10 cellular contexts compared by ENCODE assay signal in the genomic region with DNA sequence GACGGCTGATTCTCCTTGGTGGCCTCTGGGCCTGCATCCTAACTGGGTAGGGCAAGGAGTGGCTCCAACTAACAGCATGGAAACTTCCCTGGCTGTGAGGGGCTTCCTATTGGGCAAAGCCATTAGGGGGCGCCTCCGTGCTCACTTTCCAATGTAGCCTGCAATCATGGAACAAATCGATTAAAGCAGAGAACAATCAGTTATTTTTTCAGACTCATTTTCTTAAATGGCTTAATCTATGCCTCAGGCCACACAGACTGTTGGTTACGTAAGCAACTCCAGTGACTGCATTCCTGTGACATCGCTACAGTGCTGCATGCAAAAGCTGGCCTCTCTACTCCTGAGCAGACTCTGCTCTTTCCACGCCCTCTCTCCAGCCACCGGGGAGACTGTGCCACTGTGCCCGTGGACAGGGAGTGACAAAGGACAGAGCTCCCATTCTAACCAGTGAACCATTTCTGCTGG.
DNase-seq lines count a peak whose midpoint lies in the region; ATAC-seq and TF ChIP-seq lines count a peak whose summit lies in the region.
"Had no signal": no experiment of that assay in that cellular context is flagged by ENCODE, and none has a peak within 500 bp of the region (broad histone marks: within the 10 kb centered on the region; RNA-seq: fewer than 3 reads in every experiment).

No MANE protein-coding gene starts in this region.

- H3K27me3 ChIP-seq in SJSA1 (replicated peaks) = no peaks in the 10 kb centered on the region
- peaks cover 2% of the 10 kb centered on the region for H3K27me3 ChIP-seq in foreskin keratinocyte

- peaks cover 40% of the 10 kb centered on the region for H3K4me1 ChIP-seq in SJSA1 (replicated peaks)
- peaks cover 6% of the 10 kb centered on the region for H3K4me1 ChIP-seq in foreskin keratinocyte

- intact Hi-C loops in activated naive CD4-positive, alpha-beta T cell treated with anti-CD3 and anti-CD28 coated beads for 36 hours (cut with micrococcal nuclease) = no loop called here

- H3K27me3 Mint-ChIP-seq in activated naive CD4-positive, alpha-beta T cell treated with anti-CD3 and anti-CD28 coated beads for 36 hours (ENCODE audit: low read depth) = peaks cover 9% of the 10 kb centered on the region

- no peak overlapping the region for H3K27ac Mint-ChIP-seq in activated naive CD4-positive, alpha-beta T cell treated with anti-CD3 and anti-CD28 coated beads for 36 hours
- H3K27ac Mint-ChIP-seq in activated naive CD4-positive, alpha-beta T cell treated with anti-CD3 and anti-CD28 coated beads, Interleukin-2, amount 50 U/mL, for 72 hours = peak overlapping the region in 1 of 2 donors; percentile 7
- H3K27ac Mint-ChIP-seq: brain had no signal

- H3K36me3 ChIP-seq in SJSA1 = no peaks in the 10 kb centered on the region

- no peaks in the 10 kb centered on the region for H3K4me1 Mint-ChIP-seq in activated naive CD4-positive, alpha-beta T cell treated with anti-CD3 and anti-CD28 coated beads for 36 hours (ENCODE audit: low read depth)

- no peaks in the 10 kb centered on the region for H3K36me3 Mint-ChIP-seq in activated naive CD4-positive, alpha-beta T cell treated with anti-CD3 and anti-CD28 coated beads for 36 hours (ENCODE audit: low read depth)
- H3K36me3 Mint-ChIP-seq in activated naive CD4-positive, alpha-beta T cell treated with anti-CD3 and anti-CD28 coated beads, Interleukin-2, amount 50 U/mL, for 72 hours = no peaks in the 10 kb centered on the region

- no peak for ATAC-seq in activated naive CD4-positive, alpha-beta T cell treated with anti-CD3 and anti-CD28 coated beads, Interleukin-2, amount 50 U/mL, for 72 hours
- peak; percentile 63 for ATAC-seq in foreskin keratinocyte

- H3K4me3 ChIP-seq in SJSA1 = no peak overlapping the region

- CTCF ChIA-PET in activated naive CD4-positive, alpha-beta T cell treated with anti-CD3 and anti-CD28 coated beads for 36 hours (lab: Charles Lee) = interaction anchor here (0.6 kb wide), 1 partner anchor 74 kb away, joined by 3 read pairs; no protein-coding TSS in a partner anchor

- H3K9me3 Mint-ChIP-seq in activated naive CD4-positive, alpha-beta T cell treated with anti-CD3 and anti-CD28 coated beads for 36 hours = peaks cover 5% of the 10 kb centered on the region
- no peaks in the 10 kb centered on the region for H3K9me3 Mint-ChIP-seq in activated naive CD4-positive, alpha-beta T cell treated with anti-CD3 and anti-CD28 coated beads, Interleukin-2, amount 50 U/mL, for 72 hours

- TF ChIP-seq CTCF in foreskin keratinocyte (conservative IDR thresholded peaks at IDR 0.05) = peak; percentile 26

- DNase-seq in activated naive CD4-positive, alpha-beta T cell treated with anti-CD3 and anti-CD28 coated beads for 36 hours = peak; percentile 10
- no peak for DNase-seq in activated naive CD4-positive, alpha-beta T cell treated with anti-CD3 and anti-CD28 coated beads, Interleukin-2, amount 50 U/mL, for 72 hours (ENCODE audit: low spot score in 2 of 2)
- DNase-seq in SJSA1 (ENCODE audit: low read depth in 1 of 2, low spot score in 2 of 2) (peak; percentile 60 to 63), foreskin keratinocyte (peak in 1 of 2 donors; percentile 32), mucosa of gallbladder (ENCODE audit: low spot score) (no peak), mesenteric fat pad (ENCODE audit: low spot score) (no peak), activated gamma-delta T cell (lab: John Stamatoyannopoulos, UW) (no peak)
- DNase-seq: activated CD4-positive, CD25-positive, alpha-beta regulatory T cell treated with anti-CD3 and anti-CD28 coated beads, Interleukin-2, amount 50 U/mL, for 72 hours had no signal

- H3K9me3 ChIP-seq in SJSA1 (replicated peaks) = no peaks in the 10 kb centered on the region

- H3K27ac ChIP-seq in SJSA1 (peak overlapping the region; percentile 37), foreskin keratinocyte (peak overlapping the region; percentile 11), temporal lobe (ENCODE audit: low read depth, low read length) (peak overlapping the region; percentile 22)

- no peak overlapping the region for H3K4me3 Mint-ChIP-seq in activated naive CD4-positive, alpha-beta T cell treated with anti-CD3 and anti-CD28 coated beads for 36 hours
- H3K4me3 Mint-ChIP-seq: brain had no signal

Comparison
In these comparisons a context has a peak if more than half of its experiments do, and no peak if none do; other contexts are left out.
1. DNase-seq: peak in activated naive CD4-positive, alpha-beta T cell treated with anti-CD3 and anti-CD28 coated beads for 36 hours (single experiment) and SJSA1 (2 of 2); none in activated naive CD4-positive, alpha-beta T cell treated with anti-CD3 and anti-CD28 coated beads, Interleukin-2, amount 50 U/mL, for 72 hours (0 of 2), mucosa of gallbladder (single experiment), mesenteric fat pad (single experiment) and activated gamma-delta T cell (single experiment).
2. Peak in every context shown above with its lines, with median percentiles within 50 percentile points of each other: H3K27ac ChIP-seq.